8 cellular contexts compared by ENCODE assay signal in genomic region chr4:121764702-121765367, GRCh38. TPM values are rescaled to one million over a fixed set of nuclear protein-coding genes. Genes with fewer than 3 reads are reported as not detected.
A peak's percentile ranks its signal among the peaks of the same experiment; 100 is the strongest.
DNase-seq lines count a peak whose midpoint lies in the region; ATAC-seq lines count a peak whose summit lies in the region.

TSS of gene SMIM43 (minus strand) at chr4:121765164. CDS start at chr4:121765105, 59 bp downstream.

- no CpG with 5 or more reads among the region's 75 CpGs for WGBS in iPS DF 6.9 (ENCODE audit: insufficient coverage, insufficient read length)

- H3K4me3 Mint-ChIP-seq in T-helper 2 cell treated with Interferon-gamma antibody and Interleukin-4, amounts not matched to agents 5 μg/mL and 100 μg/mL, for 36 hours: peak within 1 kb of the TSS; percentile 65
- H3K4me3 Mint-ChIP-seq in stimulated activated naive CD8-positive, alpha-beta T cell treated with anti-CD3 and anti-CD28 coated beads, Interleukin-15, amount 100 ng/mL, for 72 hours: peak within 1 kb of the TSS; percentile 75 to 87

- peaks cover 6% of the 10 kb centered on the region for H3K4me1 Mint-ChIP-seq in T-helper 2 cell treated with Interferon-gamma antibody and Interleukin-4, amounts not matched to agents 5 μg/mL and 100 μg/mL, for 36 hours (ENCODE audit: low read depth)
- H3K4me1 Mint-ChIP-seq in stimulated activated naive CD8-positive, alpha-beta T cell treated with anti-CD3 and anti-CD28 coated beads, Interleukin-15, amount 100 ng/mL, for 72 hours: peaks cover 19% of the 10 kb centered on the region

- no peak for DNase-seq in T-helper 2 cell treated with Interferon-gamma antibody and Interleukin-4, amounts not matched to agents 5 μg/mL and 100 μg/mL, for 36 hours (ENCODE audit: low spot score)
- DNase-seq in T-helper 2 cell (no peak), iPS DF 6.9 (ENCODE audit: low read depth, low spot score) (no peak), HCEC 1CT (no peak)
- peak in 1 of 2 donors; percentile 11 for DNase-seq in activated naive CD4-positive, alpha-beta T cell treated with anti-CD3 and anti-CD28 coated beads, Interleukin-2, amount 50 U/mL, for 72 hours (ENCODE audit: low spot score in 2 of 2)
- DNase-seq in stimulated activated naive CD8-positive, alpha-beta T cell treated with anti-CD3 and anti-CD28 coated beads, Interleukin-15, amount 100 ng/mL, for 72 hours: peak in 1 of 2 donors; percentile 5
- no peak for DNase-seq in stimulated activated naive CD4-positive, alpha-beta T cell (lab: John Stamatoyannopoulos, UW)

- H3K4me3 ChIP-seq in iPS DF 6.9 (ENCODE audit: low read length): peak within 1 kb of the TSS; percentile 51; the same call in 1 of the 2 replicates

- no peak within 1 kb of the TSS for H3K27ac ChIP-seq in iPS DF 6.9 (ENCODE audit: low read length)

- ATAC-seq in activated naive CD4-positive, alpha-beta T cell treated with anti-CD3 and anti-CD28 coated beads, Interleukin-2, amount 50 U/mL, for 72 hours: peak; percentile 9 to 61
- peak; percentile 47 for ATAC-seq in stimulated activated naive CD8-positive, alpha-beta T cell treated with anti-CD3 and anti-CD28 coated beads, Interleukin-15, amount 100 ng/mL, for 72 hours
- ATAC-seq in GM21381 (IDR thresholded peaks at IDR 0.05; ENCODE audit: unreplicated experiment): no peak

- H3K27ac Mint-ChIP-seq in T-helper 2 cell treated with Interferon-gamma antibody and Interleukin-4, amounts not matched to agents 5 μg/mL and 100 μg/mL, for 36 hours: no peak within 1 kb of the TSS
- H3K27ac Mint-ChIP-seq in activated naive CD4-positive, alpha-beta T cell treated with anti-CD3 and anti-CD28 coated beads, Interleukin-2, amount 50 U/mL, for 72 hours: no peak within 1 kb of the TSS
- peak within 1 kb of the TSS in 1 of 2 donors; percentile 88 for H3K27ac Mint-ChIP-seq in stimulated activated naive CD8-positive, alpha-beta T cell treated with anti-CD3 and anti-CD28 coated beads, Interleukin-15, amount 100 ng/mL, for 72 hours

- peaks cover 80% of the 10 kb centered on the region for H3K27me3 Mint-ChIP-seq in T-helper 2 cell treated with Interferon-gamma antibody and Interleukin-4, amounts not matched to agents 5 μg/mL and 100 μg/mL, for 36 hours (ENCODE audit: low read depth)
- peaks cover 76% of the 10 kb centered on the region for H3K27me3 Mint-ChIP-seq in stimulated activated naive CD8-positive, alpha-beta T cell treated with anti-CD3 and anti-CD28 coated beads, Interleukin-15, amount 100 ng/mL, for 72 hours

- no peaks in the 10 kb centered on the region for H3K36me3 Mint-ChIP-seq in T-helper 2 cell treated with Interferon-gamma antibody and Interleukin-4, amounts not matched to agents 5 μg/mL and 100 μg/mL, for 36 hours (ENCODE audit: low read depth)
- peaks cover 7 to 11% of the 10 kb centered on the region in 2 donors for H3K36me3 Mint-ChIP-seq in activated naive CD4-positive, alpha-beta T cell treated with anti-CD3 and anti-CD28 coated beads, Interleukin-2, amount 50 U/mL, for 72 hours

- H3K27me3 ChIP-seq in iPS DF 6.9 (ENCODE audit: control insufficient read depth, insufficient read depth, low read length): peaks cover 36% of the 10 kb centered on the region

- H3K36me3 ChIP-seq in iPS DF 6.9 (ENCODE audit: control insufficient read depth, insufficient read depth, low read length): no peaks in the 10 kb centered on the region

- no peaks in the 10 kb centered on the region; the same call in 1 of the 2 replicates for H3K4me1 ChIP-seq in iPS DF 6.9 (ENCODE audit: control insufficient read depth, insufficient read depth, low read length)

- no peaks in the 10 kb centered on the region for H3K9me3 Mint-ChIP-seq in T-helper 2 cell treated with Interferon-gamma antibody and Interleukin-4, amounts not matched to agents 5 μg/mL and 100 μg/mL, for 36 hours
- H3K9me3 Mint-ChIP-seq in activated naive CD4-positive, alpha-beta T cell treated with anti-CD3 and anti-CD28 coated beads, Interleukin-2, amount 50 U/mL, for 72 hours: no peaks in the 10 kb centered on the region
- no peaks in the 10 kb centered on the region for H3K9me3 Mint-ChIP-seq in stimulated activated naive CD8-positive, alpha-beta T cell treated with anti-CD3 and anti-CD28 coated beads, Interleukin-15, amount 100 ng/mL, for 72 hours

- no peaks in the 10 kb centered on the region for H3K9me3 ChIP-seq in iPS DF 6.9 (ENCODE audit: control insufficient read depth, insufficient read depth, low read length)

RNA-seq across cellular contexts. Expression of gene SMIM43, which starts in this region (rescaled TPM):
- not detected for total RNA-seq in activated naive CD4-positive, alpha-beta T cell treated with anti-CD3 and anti-CD28 coated beads, Interleukin-2, amount 50 U/mL, for 72 hours

Comparison
In these comparisons a context has a peak if more than half of its experiments do, and no peak if none do; other contexts are left out.
1. Peak in ATAC-seq in activated naive CD4-positive, alpha-beta T cell treated with anti-CD3 and anti-CD28 coated beads, Interleukin-2, amount 50 U/mL, for 72 hours; RNA of the gene not detected or under 1 TPM.